Comparison of ENCODE assay signal across 24 cellular contexts in genomic region chr18:55012041-55012440, GRCh38. TPM values are rescaled to one million over a fixed set of nuclear protein-coding genes. Genes with fewer than 3 reads are reported as not detected.
A peak's percentile ranks its signal among the peaks of the same experiment; 100 is the strongest.
DNase-seq lines count a peak whose midpoint lies in the region; ATAC-seq and TF ChIP-seq lines count a peak whose summit lies in the region.
"Had no signal": no experiment of that assay in that cellular context is flagged by ENCODE, and none has a peak within 500 bp of the region (broad histone marks: within the 10 kb centered on the region; RNA-seq: fewer than 3 reads in every experiment).

No MANE protein-coding gene starts in this region.

- no peaks in the 10 kb centered on the region for H3K9me3 Mint-ChIP-seq in progenitor cell of endocrine pancreas (ENCODE audit: low read depth)
- H3K9me3 Mint-ChIP-seq: activated CD4-positive, alpha-beta T cell treated with anti-CD3 and anti-CD28 coated beads, Interleukin-2, amount 10 ng/mL, durations not matched to agents 7 days and 5 days; endodermal cell had no signal

- no peaks in the 10 kb centered on the region for H3K36me3 Mint-ChIP-seq in progenitor cell of endocrine pancreas (ENCODE audit: insufficient read depth)
- H3K36me3 Mint-ChIP-seq: activated naive CD8-positive, alpha-beta T cell; naive thymus-derived CD4-positive, alpha-beta T cell had no signal

- no peak overlapping the region for H3K4me3 Mint-ChIP-seq in progenitor cell of endocrine pancreas (ENCODE audit: low read depth)
- H3K4me3 Mint-ChIP-seq: activated CD4-positive, alpha-beta T cell treated with anti-CD3 and anti-CD28 coated beads, Interleukin-2, amount 10 ng/mL, durations not matched to agents 7 days and 5 days; activated naive CD8-positive, alpha-beta T cell; endodermal cell; naive thymus-derived CD4-positive, alpha-beta T cell had no signal

- peak; percentile 35 for DNase-seq in EH (ENCODE audit: low read depth)
- DNase-seq in RPMI7951 (ENCODE audit: low read depth): peak; percentile 14
- DNase-seq in fibroblast of the conjunctiva (ENCODE audit: low read depth): peak; percentile 9
- DNase-seq in progenitor cell of endocrine pancreas (ENCODE audit: low spot score, unreplicated experiment): no peak
- DNase-seq in A172 (ENCODE audit: low spot score): no peak
- DNase-seq: activated CD4-positive, alpha-beta T cell treated with anti-CD3 and anti-CD28 coated beads, Interleukin-2, amount 10 ng/mL, durations not matched to agents 7 days and 5 days; Caco-2; endodermal cell; foreskin melanocyte; GOT3; hypothalamus; KG1; left cardiac atrium; mesendoderm; naive thymus-derived CD4-positive, alpha-beta T cell; NCI-H1694 treated with DMSO at 0.1 percent for 48 hours; NCI-H69; ovary; sigmoid colon; SJCRH30 had no signal

- no peak for TF ChIP-seq CTCF in progenitor cell of endocrine pancreas (IDR thresholded peaks at IDR 0.05; ENCODE audit: unreplicated experiment)

- H3K27ac Mint-ChIP-seq in progenitor cell of endocrine pancreas: peak overlapping the region; percentile 9
- H3K27ac Mint-ChIP-seq: activated CD4-positive, alpha-beta T cell treated with anti-CD3 and anti-CD28 coated beads, Interleukin-2, amount 10 ng/mL, durations not matched to agents 7 days and 5 days; activated naive CD8-positive, alpha-beta T cell; endodermal cell; naive thymus-derived CD4-positive, alpha-beta T cell had no signal

- peaks cover 5% of the 10 kb centered on the region for H3K4me1 Mint-ChIP-seq in progenitor cell of endocrine pancreas (ENCODE audit: low read depth)
- H3K4me1 Mint-ChIP-seq: activated CD4-positive, alpha-beta T cell treated with anti-CD3 and anti-CD28 coated beads, Interleukin-2, amount 10 ng/mL, durations not matched to agents 7 days and 5 days; naive thymus-derived CD4-positive, alpha-beta T cell had no signal

- H3K27me3 Mint-ChIP-seq in progenitor cell of endocrine pancreas: no peaks in the 10 kb centered on the region

- no peak for ATAC-seq in HG03432 (IDR thresholded peaks at IDR 0.05; ENCODE audit: unreplicated experiment)
- ATAC-seq in GM21423 (IDR thresholded peaks at IDR 0.05; ENCODE audit: unreplicated experiment): no peak
- ATAC-seq: left cardiac atrium; naive thymus-derived CD4-positive, alpha-beta T cell had no signal

RNA-seq across cellular contexts. Expression of gene CCDC68, which starts 52.8 kb away (rescaled TPM):
- 0.12 and 0.29 TPM in 2 replicates for total RNA-seq in RPMI7951 (2014; rRNA removed; shearing (Covaris generic))
- total RNA-seq in progenitor cell of endocrine pancreas: 2.2 and 2.9 TPM in 2 replicates
- total RNA-seq in A172 (2014; rRNA removed; shearing (Covaris generic)): 0.07 TPM in 1 of 2 replicates, not detected in the other
- total RNA-seq: naive thymus-derived CD4-positive, alpha-beta T cell; T-helper 1 cell treated with Interleukin-12 subunit alpha and Interleukin-12 subunit beta and Interleukin-4 antibody, amounts not matched to agents 30 ng/mL and 1 ng/mL, for 36 hours had no signal

Comparison
In these comparisons a context has a peak if more than half of its experiments do, and no peak if none do; other contexts are left out.
1. DNase-seq: peak in EH (single experiment), RPMI7951 (single experiment) and fibroblast of the conjunctiva (single experiment); none in progenitor cell of endocrine pancreas (single experiment) and A172 (single experiment).